22 cellular contexts compared by ENCODE assay signal in genomic region chr11:107651672-107652071, GRCh38.
DNase-seq lines count a peak whose midpoint lies in the region; ATAC-seq, FAIRE-seq and TF ChIP-seq lines count a peak whose summit lies in the region.
"Had no signal": no experiment of that assay in that cellular context is flagged by ENCODE, and none has a peak within 500 bp of the region (broad histone marks: within the 10 kb centered on the region; RNA-seq: fewer than 3 reads in every experiment).

No MANE protein-coding gene starts in this region.

- no peak for TF ChIP-seq CTCF in activated CD8-positive, alpha-beta T cell treated with anti-CD3 and anti-CD28 coated beads for 36 hours (IDR thresholded peaks at IDR 0.05)
- TF ChIP-seq CTCF in foreskin keratinocyte (conservative IDR thresholded peaks at IDR 0.05) (peak; percentile 9), GM10266 (IDR thresholded peaks at IDR 0.05; ENCODE audit: control insufficient read depth, insufficient read depth, low read depth, missing control alignments) (no peak)

- ATAC-seq in activated CD8-positive, alpha-beta T cell treated with anti-CD3 and anti-CD28 coated beads for 36 hours = peak; percentile 47
- no peak for ATAC-seq in activated CD8-positive, alpha-beta T cell treated with anti-CD3 and anti-CD28 coated beads, Interleukin-2, amount 10 ng/mL, durations not matched to agents 7 days and 5 days
- ATAC-seq in foreskin keratinocyte = peak; percentile 26
- no peak for ATAC-seq in HG02970 (IDR thresholded peaks at IDR 0.05; ENCODE audit: low FRiP score, unreplicated experiment)
- ATAC-seq: activated CD8-positive, alpha-beta memory T cell treated with anti-CD3 and anti-CD28 coated beads, Interleukin-2, amount 10 ng/mL, durations not matched to agents 7 days and 5 days; left lung had no signal

- H3K36me3 Mint-ChIP-seq in activated CD8-positive, alpha-beta T cell treated with anti-CD3 and anti-CD28 coated beads for 36 hours (ENCODE audit: low read depth) = no peaks in the 10 kb centered on the region
- no peaks in the 10 kb centered on the region for H3K36me3 Mint-ChIP-seq in activated CD8-positive, alpha-beta T cell treated with anti-CD3 and anti-CD28 coated beads, Interleukin-2, amount 10 ng/mL, durations not matched to agents 7 days and 5 days (ENCODE audit: low read depth)
- H3K36me3 Mint-ChIP-seq: activated CD8-positive, alpha-beta memory T cell treated with anti-CD3 and anti-CD28 coated beads, Interleukin-2, amount 10 ng/mL, durations not matched to agents 7 days and 5 days; CD4-positive, alpha-beta memory T cell had no signal

- intact Hi-C loops in activated CD8-positive, alpha-beta T cell treated with anti-CD3 and anti-CD28 coated beads for 36 hours (cut with micrococcal nuclease) = no loop called here

- no peak overlapping the region for H3K27ac Mint-ChIP-seq in activated CD8-positive, alpha-beta T cell treated with anti-CD3 and anti-CD28 coated beads for 36 hours
- H3K27ac Mint-ChIP-seq in activated CD8-positive, alpha-beta T cell treated with anti-CD3 and anti-CD28 coated beads, Interleukin-2, amount 10 ng/mL, durations not matched to agents 7 days and 5 days = no peak overlapping the region
- H3K27ac Mint-ChIP-seq: activated CD8-positive, alpha-beta memory T cell treated with anti-CD3 and anti-CD28 coated beads, Interleukin-2, amount 10 ng/mL, durations not matched to agents 7 days and 5 days; CD4-positive, alpha-beta memory T cell had no signal

- H3K27ac ChIP-seq in foreskin keratinocyte = no peak overlapping the region
- H3K27ac ChIP-seq: left lung, sigmoid colon had no signal

- H3K4me1 ChIP-seq in foreskin keratinocyte = no peaks in the 10 kb centered on the region
- H3K4me1 ChIP-seq: left lung, sigmoid colon had no signal

- no peak overlapping the region for H3K4me3 Mint-ChIP-seq in activated CD8-positive, alpha-beta T cell treated with anti-CD3 and anti-CD28 coated beads for 36 hours
- H3K4me3 Mint-ChIP-seq in activated CD8-positive, alpha-beta T cell treated with anti-CD3 and anti-CD28 coated beads, Interleukin-2, amount 10 ng/mL, durations not matched to agents 7 days and 5 days = no peak overlapping the region
- H3K4me3 Mint-ChIP-seq: activated CD8-positive, alpha-beta memory T cell treated with anti-CD3 and anti-CD28 coated beads, Interleukin-2, amount 10 ng/mL, durations not matched to agents 7 days and 5 days; CD4-positive, alpha-beta memory T cell had no signal

- CTCF ChIA-PET in activated CD8-positive, alpha-beta T cell treated with anti-CD3 and anti-CD28 coated beads for 36 hours (lab: Charles Lee) = interaction anchor here (0.8 kb wide), 1 partner anchor 75 kb away, joined by 3 read pairs; no protein-coding TSS in a partner anchor
- CTCF ChIA-PET in activated CD8-positive, alpha-beta T cell treated with anti-CD3 and anti-CD28 coated beads, Interleukin-2, amount 10 ng/mL, durations not matched to agents 7 days and 5 days (lab: Charles Lee) = interaction anchor here (0.7 to 2.4 kb wide), 3 partner anchors 19 to 102 kb away, joined by 3 to 6 read pairs (median 3); no protein-coding TSS in a partner anchor

- DNase-seq in activated CD8-positive, alpha-beta T cell treated with anti-CD3 and anti-CD28 coated beads for 36 hours = no peak
- no peak for DNase-seq in activated CD8-positive, alpha-beta T cell treated with anti-CD3 and anti-CD28 coated beads, Interleukin-2, amount 10 ng/mL, durations not matched to agents 7 days and 5 days
- DNase-seq in RPMI7951 (ENCODE audit: low read depth) = peak; percentile 19
- DNase-seq in foreskin keratinocyte = no peak
- peak; percentile 21 for DNase-seq in urothelium cell line (ENCODE audit: low spot score)
- no peak for DNase-seq in cerebellum (ENCODE audit: low spot score)
- no peak for DNase-seq in GM10266 (ENCODE audit: extremely low spot score)
- DNase-seq: activated CD8-positive, alpha-beta memory T cell treated with anti-CD3 and anti-CD28 coated beads, Interleukin-2, amount 10 ng/mL, durations not matched to agents 7 days and 5 days; activated gamma-delta T cell; amniotic stem cell; CD4-positive, alpha-beta memory T cell; cerebellar nuclear complex; DMS79; hypothalamus; left lung; NCI-H1092 treated with DMSO at 0.1 percent for 48 hours; NCI-H2107; NCI-H774; occipital lobe; RPMI8226; sigmoid colon had no signal

- peaks cover 2% of the 10 kb centered on the region for H3K4me1 Mint-ChIP-seq in activated CD8-positive, alpha-beta T cell treated with anti-CD3 and anti-CD28 coated beads for 36 hours (ENCODE audit: low read depth)
- H3K4me1 Mint-ChIP-seq in activated CD8-positive, alpha-beta T cell treated with anti-CD3 and anti-CD28 coated beads, Interleukin-2, amount 10 ng/mL, durations not matched to agents 7 days and 5 days (ENCODE audit: low read depth) = no peaks in the 10 kb centered on the region
- H3K4me1 Mint-ChIP-seq: activated CD8-positive, alpha-beta memory T cell treated with anti-CD3 and anti-CD28 coated beads, Interleukin-2, amount 10 ng/mL, durations not matched to agents 7 days and 5 days; CD4-positive, alpha-beta memory T cell had no signal

- H3K27me3 Mint-ChIP-seq in activated CD8-positive, alpha-beta T cell treated with anti-CD3 and anti-CD28 coated beads for 36 hours = peaks cover 25% of the 10 kb centered on the region
- peaks cover 13% of the 10 kb centered on the region for H3K27me3 Mint-ChIP-seq in activated CD8-positive, alpha-beta T cell treated with anti-CD3 and anti-CD28 coated beads, Interleukin-2, amount 10 ng/mL, durations not matched to agents 7 days and 5 days (ENCODE audit: low read depth)

- no peaks in the 10 kb centered on the region for H3K9me3 Mint-ChIP-seq in activated CD8-positive, alpha-beta T cell treated with anti-CD3 and anti-CD28 coated beads for 36 hours
- no peaks in the 10 kb centered on the region for H3K9me3 Mint-ChIP-seq in activated CD8-positive, alpha-beta T cell treated with anti-CD3 and anti-CD28 coated beads, Interleukin-2, amount 10 ng/mL, durations not matched to agents 7 days and 5 days (ENCODE audit: insufficient read depth)
- H3K9me3 Mint-ChIP-seq: CD4-positive, alpha-beta memory T cell had no signal

- peaks cover 39% of the 10 kb centered on the region for H3K27me3 ChIP-seq in foreskin keratinocyte
- H3K27me3 ChIP-seq: left lung, sigmoid colon had no signal

- FAIRE-seq in urothelium cell line (lab: Jason Lieb, UNC) = no peak

- POLR2A ChIA-PET in activated CD8-positive, alpha-beta T cell treated with anti-CD3 and anti-CD28 coated beads for 36 hours (lab: Charles Lee) = interaction anchor here (0.6 kb wide), 1 partner anchor 42 kb away, joined by 3 read pairs; no protein-coding TSS in a partner anchor
- POLR2A ChIA-PET in activated CD8-positive, alpha-beta T cell treated with anti-CD3 and anti-CD28 coated beads, Interleukin-2, amount 10 ng/mL, durations not matched to agents 7 days and 5 days (lab: Charles Lee) = no interaction called here

Comparison
In these comparisons a context has a peak if more than half of its experiments do, and no peak if none do; other contexts are left out.
1. ATAC-seq: peak in activated CD8-positive, alpha-beta T cell treated with anti-CD3 and anti-CD28 coated beads for 36 hours (single experiment) and foreskin keratinocyte (single experiment); none in activated CD8-positive, alpha-beta T cell treated with anti-CD3 and anti-CD28 coated beads, Interleukin-2, amount 10 ng/mL, durations not matched to agents 7 days and 5 days (single experiment) and HG02970 (single experiment).
2. DNase-seq: peak in RPMI7951 (single experiment) and urothelium cell line (single experiment); none in activated CD8-positive, alpha-beta T cell treated with anti-CD3 and anti-CD28 coated beads for 36 hours (single experiment), activated CD8-positive, alpha-beta T cell treated with anti-CD3 and anti-CD28 coated beads, Interleukin-2, amount 10 ng/mL, durations not matched to agents 7 days and 5 days (single experiment), foreskin keratinocyte (0 of 2), cerebellum (single experiment) and GM10266 (single experiment).